20 cellular contexts compared by ENCODE assay signal in genomic region chr2:38268691-38269309, GRCh38.
DNase-seq lines count a peak whose midpoint lies in the region; ATAC-seq and TF ChIP-seq lines count a peak whose summit lies in the region.
"Had no signal": no experiment of that assay in that cellular context is flagged by ENCODE, and none has a peak within 500 bp of the region (broad histone marks: within the 10 kb centered on the region; RNA-seq: fewer than 3 reads in every experiment).

No MANE protein-coding gene starts in this region.

- no peak overlapping the region for H3K27ac Mint-ChIP-seq in CD8-positive, alpha-beta memory T cell
- H3K27ac Mint-ChIP-seq: activated naive CD4-positive, alpha-beta T cell treated with anti-CD3 and anti-CD28 coated beads for 36 hours; B cell; naive B cell; stimulated activated naive B cell treated with anti-CD40 and anti-IgM and Interleukin-4, amounts not matched to agents 10 μg/mL and 1 μg/mL and 100 μg/mL, for 72 hours; T-helper 1 cell treated with Interleukin-12 subunit alpha and Interleukin-12 subunit beta and Interleukin-4 antibody, amounts not matched to agents 30 μg/mL and 1 μg/mL, for 36 hours had no signal

- H3K36me3 Mint-ChIP-seq in CD8-positive, alpha-beta memory T cell: peaks cover 0 to 3% (median 0%) of the 10 kb centered on the region in 3 donors
- H3K36me3 Mint-ChIP-seq: naive B cell had no signal

- DNase-seq in AG08395 (ENCODE audit: low spot score): peak; percentile 18
- DNase-seq in HS-5 (ENCODE audit: low read depth): peak; percentile 36
- DNase-seq in OCI-M1 (lab: John Stamatoyannopoulos, UW): peak; percentile 27
- DNase-seq in fibroblast of mammary gland (ENCODE audit: low read depth): peak; percentile 75
- no peak for DNase-seq in effector memory CD4-positive, alpha-beta T cell
- no peak for DNase-seq in DMS153 treated with DMSO at 0.1 percent for 48 hours (lab: John Stamatoyannopoulos, UW; ENCODE audit: unreplicated experiment)
- no peak for DNase-seq in CD8-positive, alpha-beta memory T cell
- DNase-seq: activated naive CD4-positive, alpha-beta T cell treated with anti-CD3 and anti-CD28 coated beads for 36 hours; effector CD8-positive, alpha-beta T cell; gastrocnemius medialis; naive B cell; NCI-H2029 treated with DMSO at 0.1 percent for 48 hours; NCI-H748 treated with DMSO at 0.1 percent for 48 hours; posterior cingulate gyrus; stimulated activated naive B cell treated with anti-CD40 and anti-IgM and Interleukin-4, amounts not matched to agents 10 μg/mL and 1 μg/mL and 100 μg/mL, for 72 hours; upper lobe of left lung had no signal

- H3K4me1 Mint-ChIP-seq in CD8-positive, alpha-beta memory T cell: peaks cover 0 to 4% (median 0%) of the 10 kb centered on the region in 3 donors
- H3K4me1 Mint-ChIP-seq: B cell, naive B cell had no signal

- POLR2A ChIA-PET in CD8-positive, alpha-beta memory T cell (lab: Charles Lee): no interaction called here

- no peaks in the 10 kb centered on the region for H3K36me3 ChIP-seq in effector memory CD4-positive, alpha-beta T cell (ENCODE audit: control insufficient read depth, insufficient read depth, low read length)
- H3K36me3 ChIP-seq in CD8-positive, alpha-beta memory T cell (ENCODE audit: insufficient read depth, low read length): no peaks in the 10 kb centered on the region
- H3K36me3 ChIP-seq: gastrocnemius medialis, upper lobe of left lung had no signal

- H3K27me3 ChIP-seq in effector memory CD4-positive, alpha-beta T cell (replicated peaks; ENCODE audit: control insufficient read depth, insufficient read depth, low read length, poor library complexity, severe bottlenecking): no peaks in the 10 kb centered on the region
- no peaks in the 10 kb centered on the region for H3K27me3 ChIP-seq in CD8-positive, alpha-beta memory T cell (ENCODE audit: insufficient read depth, low read length, poor library complexity, severe bottlenecking)
- H3K27me3 ChIP-seq: gastrocnemius medialis, upper lobe of left lung had no signal

- CTCF ChIA-PET in CD8-positive, alpha-beta memory T cell (lab: Charles Lee): interaction anchor here (1.0 kb wide), 1 partner anchor 11 kb away, joined by 3 read pairs; no protein-coding TSS in a partner anchor

- no peaks in the 10 kb centered on the region for H3K4me1 ChIP-seq in effector memory CD4-positive, alpha-beta T cell (ENCODE audit: control insufficient read depth, insufficient read depth, low read length, poor library complexity, severe bottlenecking)
- no peaks in the 10 kb centered on the region for H3K4me1 ChIP-seq in CD8-positive, alpha-beta memory T cell (ENCODE audit: insufficient read depth, low read length)
- H3K4me1 ChIP-seq: gastrocnemius medialis, upper lobe of left lung had no signal

- H3K27me3 Mint-ChIP-seq in CD8-positive, alpha-beta memory T cell: peaks cover 0 to 3% of the 10 kb centered on the region in 2 donors
- H3K27me3 Mint-ChIP-seq: B cell had no signal

- TF ChIP-seq CTCF in fibroblast of mammary gland (conservative IDR thresholded peaks at IDR 0.05; ENCODE audit: control insufficient read depth, insufficient read depth, low read depth, low read length): no peak

- H3K9me3 Mint-ChIP-seq in CD8-positive, alpha-beta memory T cell: peaks cover 0 to 6% (median 0%) of the 10 kb centered on the region in 5 donors
- H3K9me3 Mint-ChIP-seq: naive B cell had no signal

- no peak overlapping the region for H3K4me3 ChIP-seq in fibroblast of mammary gland (ENCODE audit: control insufficient read depth, low read depth, low read length)
- no peak overlapping the region for H3K4me3 ChIP-seq in effector memory CD4-positive, alpha-beta T cell (ENCODE audit: insufficient read depth, low read depth, low read length, poor library complexity, severe bottlenecking)
- no peak overlapping the region for H3K4me3 ChIP-seq in CD8-positive, alpha-beta memory T cell (ENCODE audit: low read length)
- H3K4me3 ChIP-seq: gastrocnemius medialis, lung, upper lobe of left lung had no signal

- H3K9me3 ChIP-seq in effector memory CD4-positive, alpha-beta T cell (ENCODE audit: control insufficient read depth, low read length): no peaks in the 10 kb centered on the region
- no peaks in the 10 kb centered on the region for H3K9me3 ChIP-seq in CD8-positive, alpha-beta memory T cell (ENCODE audit: low read length)
- H3K9me3 ChIP-seq: gastrocnemius medialis, upper lobe of left lung had no signal

- no peak for ATAC-seq in GM19023 (IDR thresholded peaks at IDR 0.05; ENCODE audit: unreplicated experiment)
- ATAC-seq: gastrocnemius medialis; stimulated activated naive B cell treated with anti-CD40 and anti-IgM and Interleukin-4, amounts not matched to agents 10 μg/mL and 1 μg/mL and 100 μg/mL, for 72 hours had no signal

- H3K27ac ChIP-seq in effector memory CD4-positive, alpha-beta T cell (ENCODE audit: insufficient read depth, low read length, poor library complexity, severe bottlenecking): no peak overlapping the region
- H3K27ac ChIP-seq in CD8-positive, alpha-beta memory T cell (ENCODE audit: low read depth, low read length): no peak overlapping the region
- H3K27ac ChIP-seq: gastrocnemius medialis, upper lobe of left lung had no signal

- H3K4me3 Mint-ChIP-seq in CD8-positive, alpha-beta memory T cell: no peak overlapping the region
- H3K4me3 Mint-ChIP-seq: activated naive CD4-positive, alpha-beta T cell treated with anti-CD3 and anti-CD28 coated beads for 36 hours; B cell; naive B cell; stimulated activated naive B cell treated with anti-CD40 and anti-IgM and Interleukin-4, amounts not matched to agents 10 μg/mL and 1 μg/mL and 100 μg/mL, for 72 hours; T-helper 1 cell treated with Interleukin-12 subunit alpha and Interleukin-12 subunit beta and Interleukin-4 antibody, amounts not matched to agents 30 μg/mL and 1 μg/mL, for 36 hours had no signal

Comparison
In these comparisons a context has a peak if more than half of its experiments do, and no peak if none do; other contexts are left out.
1. DNase-seq: peak in AG08395 (single experiment), HS-5 (single experiment), OCI-M1 (single experiment) and fibroblast of mammary gland (single experiment); none in effector memory CD4-positive, alpha-beta T cell (0 of 3), DMS153 treated with DMSO at 0.1 percent for 48 hours (single experiment) and CD8-positive, alpha-beta memory T cell (0 of 5).